ENCODE assay signal across 7 cellular contexts in the genomic region with DNA sequence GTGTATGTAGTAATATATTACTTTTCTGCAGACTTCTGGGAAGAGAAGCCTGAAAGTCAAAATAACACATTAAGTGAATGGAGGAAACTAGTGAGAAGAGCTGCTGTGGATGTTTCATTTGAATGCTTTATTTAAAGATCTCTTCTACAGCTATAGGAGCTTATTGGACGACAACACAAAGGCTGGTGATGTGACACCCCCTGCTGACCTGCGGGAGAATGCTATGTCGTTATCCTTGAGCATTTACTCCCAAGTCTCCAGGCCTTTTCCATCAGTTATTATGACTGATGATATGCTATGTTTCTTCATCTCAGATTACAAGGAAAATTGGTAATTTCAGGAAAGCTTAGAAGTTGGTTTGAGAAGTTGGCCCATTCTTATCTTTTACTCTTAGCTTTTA. TPM values are rescaled to one million over a fixed set of nuclear protein-coding genes. Genes with fewer than 3 reads are reported as not detected.
DNase-seq lines count a peak whose midpoint lies in the region; ATAC-seq and TF ChIP-seq lines count a peak whose summit lies in the region.

No MANE protein-coding gene starts in this region.

- H3K27me3 ChIP-seq in lower lobe of right lung (ENCODE audit: low read depth) (no peaks in the 10 kb centered on the region), ascending aorta (no peaks in the 10 kb centered on the region)

- intact Hi-C loops in lower lobe of right lung (cut with DNase I): no loop called here
- intact Hi-C loops in ascending aorta (cut with DNase I): no loop called here

- H3K4me1 ChIP-seq in lower lobe of right lung: no peaks in the 10 kb centered on the region
- no peaks in the 10 kb centered on the region for H3K4me1 ChIP-seq in ascending aorta

- no peak overlapping the region for H3K4me3 ChIP-seq in lower lobe of right lung
- H3K4me3 ChIP-seq in ascending aorta: no peak overlapping the region

- no peak for ATAC-seq in lower lobe of right lung
- no peak for ATAC-seq in left lobe of liver

- H3K36me3 ChIP-seq in lower lobe of right lung (no peaks in the 10 kb centered on the region), ascending aorta (no peaks in the 10 kb centered on the region)

- no peaks in the 10 kb centered on the region for H3K9me3 ChIP-seq in lower lobe of right lung
- H3K9me3 ChIP-seq in ascending aorta: no peaks in the 10 kb centered on the region

- peak; percentile 78 for DNase-seq in HT-29 (ENCODE audit: low spot score)
- DNase-seq in UCSD-AML1 (lab: John Stamatoyannopoulos, UW; ENCODE audit: unreplicated experiment): peak; percentile 48
- no peak for DNase-seq in lower lobe of right lung
- no peak for DNase-seq in left lobe of liver (ENCODE audit: low spot score)
- no peak for DNase-seq in ascending aorta (ENCODE audit: low spot score in 2 of 2)
- no peak for DNase-seq in DMS153 treated with DMSO at 0.1 percent for 48 hours (lab: John Stamatoyannopoulos, UW; ENCODE audit: unreplicated experiment)

- no peak overlapping the region for H3K27ac ChIP-seq in lower lobe of right lung
- H3K27ac ChIP-seq in ascending aorta: no peak overlapping the region

- TF ChIP-seq CTCF in GM12872 (IDR thresholded peaks at IDR 0.05; ENCODE audit: insufficient read depth, low read depth, low read length) (peak; percentile 9; the same call in 1 of the 3 replicates), lower lobe of right lung (IDR thresholded peaks at IDR 0.05) (peak; percentile 33), ascending aorta (IDR thresholded peaks at IDR 0.05) (no peak)

RNA-seq across cellular contexts. Expression of a gene that starts 22.3 kb away (rescaled TPM):
- total RNA-seq in HT-29 (2014; rRNA removed; shearing (Covaris generic)): 10.6 and 14.3 TPM in 2 replicates
- total RNA-seq in lower lobe of right lung (10.1 TPM), left lobe of liver (0.63 TPM), ascending aorta (0.75 TPM)

Comparison
In these comparisons a context has a peak if more than half of its experiments do, and no peak if none do; other contexts are left out.
1. CTCF ChIP-seq: peak in GM12872 (single experiment) and lower lobe of right lung (single experiment); none in ascending aorta (0 of 3).
2. DNase-seq: peak in HT-29 (single experiment) and UCSD-AML1 (single experiment); none in lower lobe of right lung (single experiment), left lobe of liver (single experiment), ascending aorta (0 of 2) and DMS153 treated with DMSO at 0.1 percent for 48 hours (single experiment).